ENCODE assay signal across 6 cellular contexts in the genomic region with DNA sequence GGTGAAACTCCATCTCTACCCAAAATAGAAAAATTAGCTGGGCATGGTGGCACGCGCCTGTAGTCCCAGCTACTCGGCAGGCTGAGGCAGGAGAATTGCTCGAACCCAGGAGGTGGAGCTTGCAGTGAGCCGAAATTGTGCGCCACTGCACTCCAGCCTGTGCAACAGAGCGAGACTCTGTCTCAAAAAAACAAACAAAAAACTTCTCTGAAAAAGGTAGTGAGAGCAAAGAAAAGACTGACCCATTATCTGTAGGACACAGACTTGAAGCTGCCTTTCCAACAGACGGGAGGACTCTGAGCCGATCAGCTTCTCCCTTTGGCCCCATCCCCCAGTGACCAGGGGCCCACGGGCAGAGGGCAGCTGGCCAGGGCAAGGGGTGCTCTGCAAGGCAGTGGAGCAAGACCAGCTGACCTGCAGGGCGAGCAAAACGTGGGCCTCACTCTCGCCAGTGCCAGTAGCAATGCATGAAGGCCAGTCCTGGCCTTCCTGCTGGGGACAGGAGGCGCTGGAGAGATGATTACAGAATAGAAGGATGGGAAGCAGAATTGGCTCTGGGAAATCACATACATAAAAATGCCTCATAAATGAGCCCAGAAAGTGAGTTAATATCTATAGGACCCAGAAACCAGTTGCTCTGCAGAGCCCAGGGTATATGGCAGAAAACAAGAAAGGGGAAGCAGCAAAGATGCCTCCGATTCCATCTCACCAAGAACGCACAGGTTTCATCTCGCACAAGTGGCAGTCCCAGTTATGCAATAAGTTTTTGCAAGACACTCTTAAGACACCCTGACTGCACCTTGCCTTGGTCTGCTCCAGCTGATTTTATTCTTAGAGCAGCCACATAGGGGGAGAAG. TPM values are rescaled to one million over a fixed set of nuclear protein-coding genes. Genes with fewer than 3 reads are reported as not detected.
DNase-seq lines count a peak whose midpoint lies in the region; ATAC-seq and TF ChIP-seq lines count a peak whose summit lies in the region.

No MANE protein-coding gene starts in this region.

- peak overlapping the region; percentile 92 for H3K27ac Mint-ChIP-seq in stimulated activated effector memory CD8-positive, alpha-beta T cell treated with anti-CD3 and anti-CD28 coated beads, Interleukin-12 subunit alpha, Interleukin-12 subunit beta, amount 100 ng/mL, for 72 hours

- peaks cover 91% of the 10 kb centered on the region for H3K36me3 Mint-ChIP-seq in stimulated activated effector memory CD8-positive, alpha-beta T cell treated with anti-CD3 and anti-CD28 coated beads, Interleukin-12 subunit alpha, Interleukin-12 subunit beta, amount 100 ng/mL, for 72 hours

- H3K4me1 Mint-ChIP-seq in stimulated activated effector memory CD8-positive, alpha-beta T cell treated with anti-CD3 and anti-CD28 coated beads, Interleukin-12 subunit alpha, Interleukin-12 subunit beta, amount 100 ng/mL, for 72 hours: peaks cover 85% of the 10 kb centered on the region

- H3K27me3 ChIP-seq in dorsolateral prefrontal cortex: no peaks in the 10 kb centered on the region

- peak overlapping the region; percentile 44 to 97 (median 90) for H3K27ac ChIP-seq in dorsolateral prefrontal cortex

- intact Hi-C loops in dorsolateral prefrontal cortex (cut with DNase I): loop anchor here in 1 of 2 donors (5.0 kb wide), 1 partner anchor 42 kb away; a partner anchor contains a TSS

- DNase-seq in NOMO-1 (lab: John Stamatoyannopoulos, UW; ENCODE audit: unreplicated experiment in 2 of 2) (peak; percentile 91 to 93), dorsolateral prefrontal cortex (no peak)
- DNase-seq in stimulated activated effector memory CD8-positive, alpha-beta T cell treated with anti-CD3 and anti-CD28 coated beads, Interleukin-12 subunit alpha, Interleukin-12 subunit beta, amount 100 ng/mL, for 72 hours (ENCODE audit: low spot score in 2 of 2): no peak
- DNase-seq in activated CD4-positive, alpha-beta T cell treated with anti-CD3 and anti-CD28 coated beads, Interleukin-2, amount 50 U/mL, for 4 hours: no peak

- H3K4me3 Mint-ChIP-seq in stimulated activated effector memory CD8-positive, alpha-beta T cell treated with anti-CD3 and anti-CD28 coated beads, Interleukin-12 subunit alpha, Interleukin-12 subunit beta, amount 100 ng/mL, for 72 hours: peak overlapping the region; percentile 95

- no peak for ATAC-seq in stimulated activated effector memory CD8-positive, alpha-beta T cell treated with anti-CD3 and anti-CD28 coated beads, Interleukin-12 subunit alpha, Interleukin-12 subunit beta, amount 100 ng/mL, for 72 hours
- no peak for ATAC-seq in GM21619 (IDR thresholded peaks at IDR 0.05; ENCODE audit: unreplicated experiment)
- no peak for ATAC-seq in GM19467 (IDR thresholded peaks at IDR 0.05; ENCODE audit: unreplicated experiment)

- TF ChIP-seq CTCF in dorsolateral prefrontal cortex (IDR thresholded peaks at IDR 0.05 in 54 of 56, conservative IDR thresholded peaks at IDR 0.05 in 2 of 56; ENCODE audit: low read depth in 1 of 56, partially characterized antibody in 56 of 56): peak in 5 of 56 donors; percentile 10 to 32 (median 14)

- H3K9me3 Mint-ChIP-seq in stimulated activated effector memory CD8-positive, alpha-beta T cell treated with anti-CD3 and anti-CD28 coated beads, Interleukin-12 subunit alpha, Interleukin-12 subunit beta, amount 100 ng/mL, for 72 hours: no peaks in the 10 kb centered on the region

- peak overlapping the region in 54 of 59 donors; percentile 15 to 99 (median 92) for H3K4me3 ChIP-seq in dorsolateral prefrontal cortex

RNA-seq across cellular contexts. Expression of a gene that starts 2.8 kb away (rescaled TPM):
- 10 to 100 TPM; 25.6 to 70.9 (median 43.6) TPM for total RNA-seq in dorsolateral prefrontal cortex

RNA-seq across cellular contexts. Expression of a gene that starts 31.1 kb away (rescaled TPM):
- total RNA-seq in dorsolateral prefrontal cortex: 1 to 10 TPM in 5 of 120 experiments, under 1 TPM in 70, not detected in 45; 0.07 to 1.6 (median 0.15) TPM

RNA-seq across cellular contexts. Expression of a gene that starts 41.4 kb away (rescaled TPM):
- 10 to 100 TPM; 21.4 to 47.9 (median 34.8) TPM for total RNA-seq in dorsolateral prefrontal cortex

RNA-seq across cellular contexts. Expression of a gene that starts 48.9 kb away (rescaled TPM):
- total RNA-seq in dorsolateral prefrontal cortex: 100 to 1,000 TPM in 10 of 120 experiments, 10 to 100 TPM in 110; 64.5 to 119 (median 85.0) TPM

Comparison
In these comparisons a context has a peak if more than half of its experiments do, and no peak if none do; other contexts are left out.
1. DNase-seq: peak in NOMO-1 (2 of 2); none in dorsolateral prefrontal cortex (0 of 10), stimulated activated effector memory CD8-positive, alpha-beta T cell treated with anti-CD3 and anti-CD28 coated beads, Interleukin-12 subunit alpha, Interleukin-12 subunit beta, amount 100 ng/mL, for 72 hours (0 of 2) and activated CD4-positive, alpha-beta T cell treated with anti-CD3 and anti-CD28 coated beads, Interleukin-2, amount 50 U/mL, for 4 hours (0 of 2).